ENCODE assay signal across 8 cellular contexts in genomic region chr5:37839441-37840035, GRCh38. TPM values are rescaled to one million over a fixed set of nuclear protein-coding genes. Genes with fewer than 3 reads are reported as not detected.
DNase-seq lines count a peak whose midpoint lies in the region; ATAC-seq and TF ChIP-seq lines count a peak whose summit lies in the region.

No MANE protein-coding gene starts in this region.

- H3K27ac Mint-ChIP-seq in Calu3 (ENCODE audit: unreplicated experiment) = no peak overlapping the region
- H3K27ac Mint-ChIP-seq in stimulated activated effector memory CD8-positive, alpha-beta T cell treated with anti-CD3 and anti-CD28 coated beads, Interleukin-12 subunit alpha, Interleukin-12 subunit beta, amount 100 ng/mL, for 72 hours = no peak overlapping the region

- no peak overlapping the region for H3K9ac ChIP-seq in iPS-20b (ENCODE audit: low read depth, low read length)

- H3K9me3 Mint-ChIP-seq in Calu3 (ENCODE audit: low read depth, unreplicated experiment) = no peaks in the 10 kb centered on the region
- H3K9me3 Mint-ChIP-seq in stimulated activated effector memory CD8-positive, alpha-beta T cell treated with anti-CD3 and anti-CD28 coated beads, Interleukin-12 subunit alpha, Interleukin-12 subunit beta, amount 100 ng/mL, for 72 hours = no peaks in the 10 kb centered on the region

- H2AFZ ChIP-seq in PC-9 = no peak overlapping the region

- H3K27ac ChIP-seq in iPS-20b (ENCODE audit: low read length) (no peak overlapping the region), PC-9 (no peak overlapping the region)

- TF ChIP-seq CTCF in Calu3 (IDR thresholded peaks at IDR 0.05; ENCODE audit: unreplicated experiment) (no peak), astrocyte of the cerebellum (IDR thresholded peaks at IDR 0.05; ENCODE audit: low read depth, low read length, missing control alignments) (no peak), PC-9 (conservative IDR thresholded peaks at IDR 0.05) (no peak)

- H3K4me1 Mint-ChIP-seq in Calu3 (ENCODE audit: low read depth, unreplicated experiment) = no peaks in the 10 kb centered on the region
- H3K4me1 Mint-ChIP-seq in stimulated activated effector memory CD8-positive, alpha-beta T cell treated with anti-CD3 and anti-CD28 coated beads, Interleukin-12 subunit alpha, Interleukin-12 subunit beta, amount 100 ng/mL, for 72 hours = peaks cover 26% of the 10 kb centered on the region

- H3F3A ChIP-seq in PC-9 (ENCODE audit: insufficient read depth, low read depth) = no peaks in the 10 kb centered on the region

- peak overlapping the region; percentile 52 for H3K4me3 Mint-ChIP-seq in Calu3 (ENCODE audit: low read depth, unreplicated experiment)
- no peak overlapping the region for H3K4me3 Mint-ChIP-seq in stimulated activated effector memory CD8-positive, alpha-beta T cell treated with anti-CD3 and anti-CD28 coated beads, Interleukin-12 subunit alpha, Interleukin-12 subunit beta, amount 100 ng/mL, for 72 hours

- H3K27me3 ChIP-seq in iPS-20b (ENCODE audit: insufficient read depth, low read length) = peaks cover 96% of the 10 kb centered on the region
- H3K27me3 ChIP-seq in PC-9 (ENCODE audit: insufficient read depth, low read depth) = 0 out of 2 replicates have a peak, but pooled peaks cover 9% of the 10 kb centered on the region

- H4K20me1 ChIP-seq in PC-9 (ENCODE audit: insufficient read depth) = no peaks in the 10 kb centered on the region

- DNase-seq in Calu3 = peak; percentile 21
- peak; percentile 68 for DNase-seq in LHCN-M2 (ENCODE audit: low read depth)
- DNase-seq in astrocyte of the cerebellum (ENCODE audit: low read depth) = no peak
- DNase-seq in stimulated activated effector memory CD8-positive, alpha-beta T cell treated with anti-CD3 and anti-CD28 coated beads, Interleukin-12 subunit alpha, Interleukin-12 subunit beta, amount 100 ng/mL, for 72 hours (ENCODE audit: low spot score in 2 of 2) = no peak
- no peak for DNase-seq in GDM1 (lab: John Stamatoyannopoulos, UW)
- no peak for DNase-seq in PC-9
- DNase-seq in activated naive CD4-positive, alpha-beta T cell (lab: John Stamatoyannopoulos, UW) = no peak

- H3K79me2 ChIP-seq in PC-9 (ENCODE audit: low read depth) = no peaks in the 10 kb centered on the region

- H3K9me3 ChIP-seq in iPS-20b (ENCODE audit: insufficient read depth, low read depth, low read length) (peaks cover 3% of the 10 kb centered on the region; the same call in 1 of the 2 replicates), PC-9 (ENCODE audit: insufficient read depth, low read depth) (no peaks in the 10 kb centered on the region)

- CTCF ChIA-PET in Calu3 (lab: Charles Lee) = interaction anchor here (0.6 kb wide), 1 partner anchor 266 kb away, joined by 4 read pairs; no protein-coding TSS in a partner anchor
- CTCF ChIA-PET in PC-9 (lab: Charles Lee) = interaction anchor here (0.6 kb wide), 1 partner anchor 128 kb away, joined by 3 read pairs; no protein-coding TSS in a partner anchor

- H3K4me2 ChIP-seq in PC-9 = no peak overlapping the region

- BruUV-seq in Calu3 (replicated peaks; lab: Mats Ljungman, UMichigan) = no TSS peak
- BruUV-seq in PC-9 (replicated peaks; lab: Mats Ljungman, UMichigan) = no TSS peak

- peak; percentile 11 for ATAC-seq in stimulated activated effector memory CD8-positive, alpha-beta T cell treated with anti-CD3 and anti-CD28 coated beads, Interleukin-12 subunit alpha, Interleukin-12 subunit beta, amount 100 ng/mL, for 72 hours

- peak overlapping the region; percentile 47 for H3K4me3 ChIP-seq in astrocyte of the cerebellum (ENCODE audit: low read depth, low read length)
- H3K4me3 ChIP-seq in iPS-20b (ENCODE audit: low read length) = peak overlapping the region; percentile 66; the same call in 1 of the 2 replicates
- no peak overlapping the region for H3K4me3 ChIP-seq in PC-9

- intact Hi-C loops in Calu3 (cut with micrococcal nuclease; ENCODE audit: unreplicated experiment) = no loop called here
- intact Hi-C loops in PC-9 (cut with micrococcal nuclease; ENCODE audit: unreplicated experiment) = no loop called here

- peaks cover 16% of the 10 kb centered on the region; the same call in 1 of the 2 replicates for H3K4me1 ChIP-seq in iPS-20b (ENCODE audit: insufficient read depth, low read length)
- H3K4me1 ChIP-seq in PC-9 (replicated peaks; ENCODE audit: insufficient read depth) = no peaks in the 10 kb centered on the region

- H3K36me3 ChIP-seq in iPS-20b (ENCODE audit: insufficient read depth, low read depth, low read length) (no peaks in the 10 kb centered on the region), PC-9 (ENCODE audit: low read depth) (no peaks in the 10 kb centered on the region)

- no peaks in the 10 kb centered on the region for H3K9me2 ChIP-seq in PC-9 (ENCODE audit: insufficient read depth)

- peaks cover 6% of the 10 kb centered on the region for H3K36me3 Mint-ChIP-seq in Calu3 (ENCODE audit: insufficient read depth, unreplicated experiment)
- H3K36me3 Mint-ChIP-seq in stimulated activated effector memory CD8-positive, alpha-beta T cell treated with anti-CD3 and anti-CD28 coated beads, Interleukin-12 subunit alpha, Interleukin-12 subunit beta, amount 100 ng/mL, for 72 hours = no peaks in the 10 kb centered on the region

- peaks cover 78% of the 10 kb centered on the region for H3K27me3 Mint-ChIP-seq in Calu3 (ENCODE audit: unreplicated experiment)

- in situ Hi-C loops in astrocyte of the cerebellum (cut with HindIII; ENCODE audit: low sequenced_read_pairs) = no loop called here

- POLR2A ChIA-PET in PC-9 (lab: Charles Lee; ENCODE audit: unreplicated experiment) = no interaction called here

RNA-seq across cellular contexts. Expression of gene GDNF, which starts 0.3 kb away (rescaled TPM):
- total RNA-seq in Calu3 (2022) (not detected in 2 replicates), LHCN-M2 (2014; rRNA removed) (0.40 and 0.64 TPM in 2 replicates), PC-9 (2021) (0.38 and 0.85 TPM in 2 replicates)
- 2.1 TPM for polyA plus RNA-seq in LHCN-M2 (2012)

Comparison
In these comparisons a context has a peak if more than half of its experiments do, and no peak if none do; other contexts are left out.
1. DNase-seq: peak in Calu3 (single experiment) and LHCN-M2 (single experiment); none in astrocyte of the cerebellum (single experiment), stimulated activated effector memory CD8-positive, alpha-beta T cell treated with anti-CD3 and anti-CD28 coated beads, Interleukin-12 subunit alpha, Interleukin-12 subunit beta, amount 100 ng/mL, for 72 hours (0 of 2), GDM1 (single experiment), PC-9 (0 of 2) and activated naive CD4-positive, alpha-beta T cell (0 of 4).